In the genomic region with DNA sequence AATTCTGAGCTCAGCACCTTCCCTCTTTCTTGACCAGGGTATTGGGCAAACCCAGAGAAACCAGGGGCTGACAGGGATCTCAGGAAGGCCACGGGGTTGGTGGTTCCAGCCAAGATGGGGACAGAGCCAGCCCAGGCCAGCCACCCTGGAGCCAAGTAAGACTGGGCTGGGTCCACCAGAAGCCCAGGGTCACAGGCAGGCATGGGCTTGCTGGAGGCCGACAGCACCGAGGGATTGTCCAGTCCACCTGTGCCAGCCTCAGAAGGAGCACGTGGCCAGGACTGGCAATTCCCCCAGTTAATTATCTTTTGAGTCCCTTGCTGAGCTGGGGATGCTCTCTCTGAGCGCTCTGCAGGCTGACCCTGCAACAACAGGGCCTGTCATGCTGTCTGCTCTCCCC, we compare ENCODE assay signal across 1 cellular context.
TF ChIP-seq lines count a peak whose summit lies in the region.

No MANE protein-coding gene starts in this region.

TF ChIP-seq in GM23338, 12 proteins besides CTCF, POLR2A, EP300 and RAD21 (continued from another document):
- TF ChIP-seq, protein P1, sequence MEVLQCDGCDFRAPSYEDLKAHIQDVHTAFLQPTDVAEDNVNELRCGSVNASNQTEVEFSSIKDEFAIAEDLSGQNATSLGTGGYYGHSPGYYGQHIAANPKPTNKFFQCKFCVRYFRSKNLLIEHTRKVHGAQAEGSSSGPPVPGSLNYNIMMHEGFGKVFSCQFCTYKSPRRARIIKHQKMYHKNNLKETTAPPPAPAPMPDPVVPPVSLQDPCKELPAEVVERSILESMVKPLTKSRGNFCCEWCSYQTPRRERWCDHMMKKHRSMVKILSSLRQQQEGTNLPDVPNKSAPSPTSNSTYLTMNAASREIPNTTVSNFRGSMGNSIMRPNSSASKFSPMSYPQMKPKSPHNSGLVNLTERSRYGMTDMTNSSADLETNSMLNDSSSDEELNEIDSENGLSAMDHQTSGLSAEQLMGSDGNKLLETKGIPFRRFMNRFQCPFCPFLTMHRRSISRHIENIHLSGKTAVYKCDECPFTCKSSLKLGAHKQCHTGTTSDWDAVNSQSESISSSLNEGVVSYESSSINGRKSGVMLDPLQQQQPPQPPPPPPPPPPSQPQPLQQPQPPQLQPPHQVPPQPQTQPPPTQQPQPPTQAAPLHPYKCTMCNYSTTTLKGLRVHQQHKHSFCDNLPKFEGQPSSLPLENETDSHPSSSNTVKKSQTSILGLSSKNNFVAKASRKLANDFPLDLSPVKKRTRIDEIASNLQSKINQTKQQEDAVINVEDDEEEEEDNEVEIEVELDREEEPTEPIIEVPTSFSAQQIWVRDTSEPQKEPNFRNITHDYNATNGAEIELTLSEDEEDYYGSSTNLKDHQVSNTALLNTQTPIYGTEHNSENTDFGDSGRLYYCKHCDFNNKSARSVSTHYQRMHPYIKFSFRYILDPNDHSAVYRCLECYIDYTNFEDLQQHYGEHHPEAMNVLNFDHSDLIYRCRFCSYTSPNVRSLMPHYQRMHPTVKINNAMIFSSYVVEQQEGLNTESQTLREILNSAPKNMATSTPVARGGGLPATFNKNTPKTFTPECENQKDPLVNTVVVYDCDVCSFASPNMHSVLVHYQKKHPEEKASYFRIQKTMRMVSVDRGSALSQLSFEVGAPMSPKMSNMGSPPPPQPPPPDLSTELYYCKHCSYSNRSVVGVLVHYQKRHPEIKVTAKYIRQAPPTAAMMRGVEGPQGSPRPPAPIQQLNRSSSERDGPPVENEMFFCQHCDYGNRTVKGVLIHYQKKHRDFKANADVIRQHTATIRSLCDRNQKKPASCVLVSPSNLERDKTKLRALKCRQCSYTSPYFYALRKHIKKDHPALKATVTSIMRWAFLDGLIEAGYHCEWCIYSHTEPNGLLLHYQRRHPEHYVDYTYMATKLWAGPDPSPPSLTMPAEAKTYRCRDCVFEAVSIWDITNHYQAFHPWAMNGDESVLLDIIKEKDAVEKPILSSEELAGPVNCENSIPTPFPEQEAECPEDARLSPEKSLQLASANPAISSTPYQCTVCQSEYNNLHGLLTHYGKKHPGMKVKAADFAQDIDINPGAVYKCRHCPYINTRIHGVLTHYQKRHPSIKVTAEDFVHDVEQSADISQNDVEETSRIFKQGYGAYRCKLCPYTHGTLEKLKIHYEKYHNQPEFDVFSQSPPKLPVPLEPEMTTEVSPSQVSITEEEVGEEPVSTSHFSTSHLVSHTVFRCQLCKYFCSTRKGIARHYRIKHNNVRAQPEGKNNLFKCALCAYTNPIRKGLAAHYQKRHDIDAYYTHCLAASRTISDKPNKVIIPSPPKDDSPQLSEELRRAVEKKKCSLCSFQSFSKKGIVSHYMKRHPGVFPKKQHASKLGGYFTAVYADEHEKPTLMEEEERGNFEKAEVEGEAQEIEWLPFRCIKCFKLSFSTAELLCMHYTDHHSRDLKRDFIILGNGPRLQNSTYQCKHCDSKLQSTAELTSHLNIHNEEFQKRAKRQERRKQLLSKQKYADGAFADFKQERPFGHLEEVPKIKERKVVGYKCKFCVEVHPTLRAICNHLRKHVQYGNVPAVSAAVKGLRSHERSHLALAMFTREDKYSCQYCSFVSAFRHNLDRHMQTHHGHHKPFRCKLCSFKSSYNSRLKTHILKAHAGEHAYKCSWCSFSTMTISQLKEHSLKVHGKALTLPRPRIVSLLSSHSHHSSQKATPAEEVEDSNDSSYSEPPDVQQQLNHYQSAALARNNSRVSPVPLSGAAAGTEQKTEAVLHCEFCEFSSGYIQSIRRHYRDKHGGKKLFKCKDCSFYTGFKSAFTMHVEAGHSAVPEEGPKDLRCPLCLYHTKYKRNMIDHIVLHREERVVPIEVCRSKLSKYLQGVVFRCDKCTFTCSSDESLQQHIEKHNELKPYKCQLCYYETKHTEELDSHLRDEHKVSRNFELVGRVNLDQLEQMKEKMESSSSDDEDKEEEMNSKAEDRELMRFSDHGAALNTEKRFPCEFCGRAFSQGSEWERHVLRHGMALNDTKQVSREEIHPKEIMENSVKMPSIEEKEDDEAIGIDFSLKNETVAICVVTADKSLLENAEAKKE (CRISPR knock-in tag; IDR thresholded peaks at IDR 0.05), result no peak
- TF ChIP-seq, protein P2, sequence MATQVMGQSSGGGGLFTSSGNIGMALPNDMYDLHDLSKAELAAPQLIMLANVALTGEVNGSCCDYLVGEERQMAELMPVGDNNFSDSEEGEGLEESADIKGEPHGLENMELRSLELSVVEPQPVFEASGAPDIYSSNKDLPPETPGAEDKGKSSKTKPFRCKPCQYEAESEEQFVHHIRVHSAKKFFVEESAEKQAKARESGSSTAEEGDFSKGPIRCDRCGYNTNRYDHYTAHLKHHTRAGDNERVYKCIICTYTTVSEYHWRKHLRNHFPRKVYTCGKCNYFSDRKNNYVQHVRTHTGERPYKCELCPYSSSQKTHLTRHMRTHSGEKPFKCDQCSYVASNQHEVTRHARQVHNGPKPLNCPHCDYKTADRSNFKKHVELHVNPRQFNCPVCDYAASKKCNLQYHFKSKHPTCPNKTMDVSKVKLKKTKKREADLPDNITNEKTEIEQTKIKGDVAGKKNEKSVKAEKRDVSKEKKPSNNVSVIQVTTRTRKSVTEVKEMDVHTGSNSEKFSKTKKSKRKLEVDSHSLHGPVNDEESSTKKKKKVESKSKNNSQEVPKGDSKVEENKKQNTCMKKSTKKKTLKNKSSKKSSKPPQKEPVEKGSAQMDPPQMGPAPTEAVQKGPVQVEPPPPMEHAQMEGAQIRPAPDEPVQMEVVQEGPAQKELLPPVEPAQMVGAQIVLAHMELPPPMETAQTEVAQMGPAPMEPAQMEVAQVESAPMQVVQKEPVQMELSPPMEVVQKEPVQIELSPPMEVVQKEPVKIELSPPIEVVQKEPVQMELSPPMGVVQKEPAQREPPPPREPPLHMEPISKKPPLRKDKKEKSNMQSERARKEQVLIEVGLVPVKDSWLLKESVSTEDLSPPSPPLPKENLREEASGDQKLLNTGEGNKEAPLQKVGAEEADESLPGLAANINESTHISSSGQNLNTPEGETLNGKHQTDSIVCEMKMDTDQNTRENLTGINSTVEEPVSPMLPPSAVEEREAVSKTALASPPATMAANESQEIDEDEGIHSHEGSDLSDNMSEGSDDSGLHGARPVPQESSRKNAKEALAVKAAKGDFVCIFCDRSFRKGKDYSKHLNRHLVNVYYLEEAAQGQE (IDR thresholded peaks at IDR 0.05; ENCODE audit: unreplicated experiment), result no peak
- no peak for TF ChIP-seq ZNF114 (CRISPR knock-in tag; IDR thresholded peaks at IDR 0.05)
- no peak for TF ChIP-seq EZH2 (IDR thresholded peaks at IDR 0.05; ENCODE audit: low read depth, unreplicated experiment)
- no peak for TF ChIP-seq EZH2phosphoT487 (IDR thresholded peaks at IDR 0.05; ENCODE audit: unreplicated experiment)
- TF ChIP-seq ZNF331 (CRISPR knock-in tag; IDR thresholded peaks at IDR 0.05; ENCODE audit: low read depth), result no peak
- TF ChIP-seq NANOG (IDR thresholded peaks at IDR 0.05; ENCODE audit: borderline replicate concordance), result no peak
- no peak for TF ChIP-seq CREB1 (CRISPR knock-in tag; IDR thresholded peaks at IDR 0.05; ENCODE audit: low read depth)
- TF ChIP-seq JUNB (IDR thresholded peaks at IDR 0.05; ENCODE audit: unreplicated experiment), result no peak
